In genomic region chr21:29719561-29719960, GRCh38 we compare ENCODE assay signal across 24 cellular contexts.
"Had no signal": no experiment of that assay in that cellular context is flagged by ENCODE, and none has a peak within 500 bp of the region (broad histone marks: within the 10 kb centered on the region; RNA-seq: fewer than 3 reads in every experiment).

No MANE protein-coding gene starts in this region.

- ATAC-seq: activated T-helper 17 cell treated with anti-CD3 and anti-CD28 coated beads, Interleukin-2, amount 50 U/mL, for 72 hours; PC-3; T-cell had no signal

- H3K4me1 ChIP-seq: SJSA1 had no signal

- DNase-seq: activated B cell treated with CpG ODN at 0.5 μM for 24 hours; activated CD4-positive, alpha-beta T cell treated with anti-CD3 and anti-CD28 coated beads for 1 hour; activated CD4-positive, alpha-beta T cell treated with anti-CD3 and anti-CD28 coated beads, Interleukin-2, amount 10 ng/mL, durations not matched to agents 24 days and 14 days; activated CD4-positive, alpha-beta T cell treated with anti-CD3 and anti-CD28 coated beads, Interleukin-2, amount 50 U/mL, for 48 hours; activated gamma-delta T cell; activated naive CD4-positive, alpha-beta T cell treated with anti-CD3 and anti-CD28 coated beads, Interleukin-2, amount 10 ng/mL, durations not matched to agents 7 days and 5 days; activated naive CD8-positive, alpha-beta T cell treated with anti-CD3 and anti-CD28 coated beads for 36 hours; activated T-cell treated with anti-CD3 and anti-CD28 coated beads, Interleukin-2, amount 50 U/mL, for 48 hours; brain microvascular endothelial cell; KG1; NCI-H1048; NCI-H1417 treated with DMSO at 0.1 percent for 48 hours; NCI-H187; NCI-H2081 treated with DMSO at 0.1 percent for 48 hours; NCI-H345; NCI-H510A; NCI-H748 treated with DMSO at 0.1 percent for 48 hours; PC-3; T-cell; T-helper 2 cell; T1000 had no signal

- H3K36me3 ChIP-seq: brain microvascular endothelial cell, cardiac muscle cell, SJSA1 had no signal

- H3K27ac ChIP-seq: brain microvascular endothelial cell, cardiac muscle cell, SJSA1 had no signal

- H3K9me3 ChIP-seq: SJSA1 had no signal

- H3K27me3 ChIP-seq: brain microvascular endothelial cell, cardiac muscle cell, SJSA1 had no signal

- H3K4me3 ChIP-seq: cardiac muscle cell, SJSA1 had no signal
